31 cellular contexts compared by ENCODE assay signal in the genomic region with DNA sequence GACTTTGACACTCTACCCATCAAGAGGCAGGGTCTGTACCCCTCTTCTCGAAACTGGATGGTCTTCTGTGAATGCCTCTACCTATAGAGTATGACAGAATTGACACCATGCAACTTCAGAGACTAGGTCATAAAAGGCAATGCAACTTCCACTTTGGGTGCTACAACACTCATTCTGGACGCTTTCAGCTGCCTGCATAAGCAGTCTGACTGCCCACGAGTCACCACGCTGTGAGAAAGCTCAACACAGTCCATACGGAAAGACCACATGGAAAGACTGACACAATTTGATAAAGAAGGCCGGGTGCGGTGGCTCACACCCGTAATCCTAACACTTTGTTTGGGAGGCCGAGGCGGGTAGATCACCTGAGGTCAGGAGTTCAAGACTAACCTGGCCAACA. TPM values are rescaled to one million over a fixed set of nuclear protein-coding genes. Genes with fewer than 3 reads are reported as not detected.
"Had no signal": no experiment of that assay in that cellular context is flagged by ENCODE, and none has a peak within 500 bp of the region (broad histone marks: within the 10 kb centered on the region; RNA-seq: fewer than 3 reads in every experiment).

No MANE protein-coding gene starts in this region.

- ATAC-seq: left cardiac atrium; stimulated activated memory B cell treated with anti-CD40 and anti-IgM and Interleukin-4, amounts not matched to agents 10 μg/mL and 1 μg/mL and 100 μg/mL, for 72 hours; stimulated activated naive CD8-positive, alpha-beta T cell treated with anti-CD3 and anti-CD28 coated beads, Interleukin-15, amount 100 ng/mL, for 72 hours had no signal

- DNase-seq: activated CD4-positive, alpha-beta memory T cell treated with anti-CD3 and anti-CD28 coated beads for 36 hours; activated CD4-positive, alpha-beta T cell treated with anti-CD3 and anti-CD28 coated beads, Interleukin-2, amount 10 ng/mL, durations not matched to agents 24 days and 14 days; activated CD8-positive, alpha-beta memory T cell treated with anti-CD3 and anti-CD28 coated beads, Interleukin-2, amount 50 U/mL, for 4 hours; activated effector memory CD4-positive, alpha-beta T cell treated with anti-CD3 and anti-CD28 coated beads, Interleukin-2, amount 50 U/mL, for 16 hours; activated naive CD4-positive, alpha-beta T cell treated with anti-CD3 and anti-CD28 coated beads for 36 hours; activated naive CD8-positive, alpha-beta T cell treated with anti-CD3 and anti-CD28 coated beads for 36 hours; activated T-cell treated with anti-CD3 and anti-CD28 coated beads, Interleukin-2, amount 50 U/mL, for 1 hour; cerebellar nuclear complex; colonic mucosa; dorsolateral prefrontal cortex; effector memory CD4-positive, alpha-beta T cell; left cardiac atrium; mammary epithelial cell; ovary; stimulated activated CD4-positive, alpha-beta T cell treated with anti-CD3 and anti-CD28 coated beads, Interleukin-1b, Interleukin-23, amount 100 ng/mL, for 48 hours; stimulated activated CD4-positive, alpha-beta T cell treated with anti-CD3 and anti-CD28 coated beads, Interleukin-4, amount 100 ng/mL, for 4 hours; stimulated activated CD8-positive, alpha-beta memory T cell treated with anti-CD3 and anti-CD28 coated beads, Interleukin-4, amount 100 ng/mL, for 48 hours; stimulated activated naive CD8-positive, alpha-beta T cell treated with anti-CD3 and anti-CD28 coated beads, Interleukin-15, amount 100 ng/mL, for 72 hours; substantia nigra; upper lobe of left lung had no signal

- H3K36me3 ChIP-seq: ascending aorta, cardiac muscle cell, colonic mucosa, ovary, prostate gland, right atrium auricular region, upper lobe of left lung had no signal

- H3K27me3 Mint-ChIP-seq: stimulated activated memory B cell treated with anti-CD40 and anti-IgM and Interleukin-4, amounts not matched to agents 10 μg/mL and 1 μg/mL and 100 μg/mL, for 72 hours had no signal

- H3K27ac Mint-ChIP-seq: activated CD4-positive, alpha-beta memory T cell treated with anti-CD3 and anti-CD28 coated beads for 36 hours; activated CD4-positive, alpha-beta T cell treated with anti-CD3 and anti-CD28 coated beads, Interleukin-2, amount 10 ng/mL, durations not matched to agents 24 days and 14 days; activated naive CD4-positive, alpha-beta T cell treated with anti-CD3 and anti-CD28 coated beads for 36 hours; activated naive CD8-positive, alpha-beta T cell treated with anti-CD3 and anti-CD28 coated beads for 36 hours; activated T-helper 1 cell treated with anti-CD3 and anti-CD28 coated beads, Interleukin-12 subunit alpha, Interleukin-12 subunit beta, Interleukin-2, Interleukin-4 antibody, amounts not matched to agents 30 ng/mL and 10 ng/mL and 1 ng/mL, durations not matched to agents 14 hours and 24 hours and 36 hours; brain; nephron; stimulated activated naive CD8-positive, alpha-beta T cell treated with anti-CD3 and anti-CD28 coated beads, Interleukin-15, amount 100 ng/mL, for 72 hours; T-helper 2 cell treated with Interferon-gamma antibody and Interleukin-4, amounts not matched to agents 5 μg/mL and 100 μg/mL, for 36 hours had no signal

- H3K36me3 Mint-ChIP-seq: activated CD4-positive, alpha-beta memory T cell treated with anti-CD3 and anti-CD28 coated beads for 36 hours; activated naive CD8-positive, alpha-beta T cell treated with anti-CD3 and anti-CD28 coated beads for 36 hours; brain had no signal

- H3K27me3 ChIP-seq: ascending aorta, cardiac muscle cell, colonic mucosa, hepatocyte, ovary, right atrium auricular region, upper lobe of left lung had no signal

- H3K9me3 ChIP-seq: ascending aorta, colonic mucosa, ovary, prostate gland, right atrium auricular region, upper lobe of left lung had no signal

- H3K4me1 ChIP-seq: ascending aorta, colonic mucosa, prostate gland, right atrium auricular region had no signal

- H3K27ac ChIP-seq: ascending aorta, cardiac muscle cell, colonic mucosa, dorsolateral prefrontal cortex, hepatocyte, ovary, prostate gland, right atrium auricular region, upper lobe of left lung had no signal

- H3K4me3 Mint-ChIP-seq: activated CD4-positive, alpha-beta memory T cell treated with anti-CD3 and anti-CD28 coated beads for 36 hours; activated CD4-positive, alpha-beta T cell treated with anti-CD3 and anti-CD28 coated beads, Interleukin-2, amount 10 ng/mL, durations not matched to agents 24 days and 14 days; activated naive CD4-positive, alpha-beta T cell treated with anti-CD3 and anti-CD28 coated beads for 36 hours; activated naive CD8-positive, alpha-beta T cell treated with anti-CD3 and anti-CD28 coated beads for 36 hours; activated T-helper 1 cell treated with anti-CD3 and anti-CD28 coated beads, Interleukin-12 subunit alpha, Interleukin-12 subunit beta, Interleukin-2, Interleukin-4 antibody, amounts not matched to agents 30 ng/mL and 10 ng/mL and 1 ng/mL, durations not matched to agents 14 hours and 24 hours and 36 hours; brain; nephron; stimulated activated memory B cell treated with anti-CD40 and anti-IgM and Interleukin-4, amounts not matched to agents 10 μg/mL and 1 μg/mL and 100 μg/mL, for 72 hours; stimulated activated naive CD8-positive, alpha-beta T cell treated with anti-CD3 and anti-CD28 coated beads, Interleukin-15, amount 100 ng/mL, for 72 hours; T-helper 2 cell treated with Interferon-gamma antibody and Interleukin-4, amounts not matched to agents 5 μg/mL and 100 μg/mL, for 36 hours had no signal

- H3K9me3 Mint-ChIP-seq: activated CD4-positive, alpha-beta memory T cell treated with anti-CD3 and anti-CD28 coated beads for 36 hours; activated CD4-positive, alpha-beta T cell treated with anti-CD3 and anti-CD28 coated beads, Interleukin-2, amount 10 ng/mL, durations not matched to agents 24 days and 14 days; activated naive CD4-positive, alpha-beta T cell treated with anti-CD3 and anti-CD28 coated beads for 36 hours; activated naive CD8-positive, alpha-beta T cell treated with anti-CD3 and anti-CD28 coated beads for 36 hours; activated T-helper 1 cell treated with anti-CD3 and anti-CD28 coated beads, Interleukin-12 subunit alpha, Interleukin-12 subunit beta, Interleukin-2, Interleukin-4 antibody, amounts not matched to agents 30 ng/mL and 10 ng/mL and 1 ng/mL, durations not matched to agents 14 hours and 24 hours and 36 hours; nephron; stimulated activated naive CD8-positive, alpha-beta T cell treated with anti-CD3 and anti-CD28 coated beads, Interleukin-15, amount 100 ng/mL, for 72 hours; T-helper 2 cell treated with Interferon-gamma antibody and Interleukin-4, amounts not matched to agents 5 μg/mL and 100 μg/mL, for 36 hours had no signal

- H3K4me3 ChIP-seq: ascending aorta, cardiac muscle cell, colonic mucosa, dorsolateral prefrontal cortex, hepatocyte, ovary, prostate gland, right atrium auricular region, smooth muscle cell, upper lobe of left lung had no signal

- H3K4me1 Mint-ChIP-seq: activated CD4-positive, alpha-beta T cell treated with anti-CD3 and anti-CD28 coated beads, Interleukin-2, amount 10 ng/mL, durations not matched to agents 24 days and 14 days; activated naive CD8-positive, alpha-beta T cell treated with anti-CD3 and anti-CD28 coated beads for 36 hours; brain; nephron; stimulated activated naive CD8-positive, alpha-beta T cell treated with anti-CD3 and anti-CD28 coated beads, Interleukin-15, amount 100 ng/mL, for 72 hours had no signal

RNA-seq across cellular contexts. Expression of a gene that starts 14.9 kb away (rescaled TPM):
- total RNA-seq: activated CD4-positive, alpha-beta T cell treated with anti-CD3 and anti-CD28 coated beads, Interleukin-2, amount 10 ng/mL, durations not matched to agents 24 days and 14 days; activated T-helper 1 cell treated with anti-CD3 and anti-CD28 coated beads, Interleukin-12 subunit alpha, Interleukin-12 subunit beta, Interleukin-2, Interleukin-4 antibody, amounts not matched to agents 30 ng/mL and 10 ng/mL and 1 ng/mL, durations not matched to agents 14 hours and 24 hours and 36 hours had no signal
